In genomic region chr10:60298408-60299389, GRCh38 we compare ENCODE assay signal across 1 cellular context.
TF ChIP-seq lines count a peak whose summit lies in the region.

No MANE protein-coding gene starts in this region.

TF ChIP-seq in K562, 482 proteins besides CTCF, POLR2A, EP300 and RAD21 (continued from another document and continues in another):
- TF ChIP-seq, protein P1, sequence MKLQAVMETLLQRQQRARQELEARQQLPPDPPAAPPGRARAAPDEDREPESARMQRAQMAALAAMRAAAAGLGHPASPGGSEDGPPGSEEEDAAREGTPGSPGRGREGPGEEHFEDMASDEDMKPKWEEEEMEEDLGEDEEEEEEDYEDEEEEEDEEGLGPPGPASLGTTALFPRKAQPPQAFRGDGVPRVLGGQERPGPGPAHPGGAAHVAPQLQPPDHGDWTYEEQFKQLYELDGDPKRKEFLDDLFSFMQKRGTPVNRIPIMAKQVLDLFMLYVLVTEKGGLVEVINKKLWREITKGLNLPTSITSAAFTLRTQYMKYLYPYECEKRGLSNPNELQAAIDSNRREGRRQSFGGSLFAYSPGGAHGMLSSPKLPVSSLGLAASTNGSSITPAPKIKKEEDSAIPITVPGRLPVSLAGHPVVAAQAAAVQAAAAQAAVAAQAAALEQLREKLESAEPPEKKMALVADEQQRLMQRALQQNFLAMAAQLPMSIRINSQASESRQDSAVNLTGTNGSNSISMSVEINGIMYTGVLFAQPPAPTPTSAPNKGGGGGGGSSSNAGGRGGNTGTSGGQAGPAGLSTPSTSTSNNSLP (IDR thresholded peaks at IDR 0.05; ENCODE audit: borderline replicate concordance, low read depth, low read length), result peak; percentile 29; the same call in 1 of the 2 replicates
- TF ChIP-seq MAFK (IDR thresholded peaks at IDR 0.05; ENCODE audit: low read length) (no peak), HNRNPK (IDR thresholded peaks at IDR 0.05; ENCODE audit: low read depth, low read length, poor library complexity, severe bottlenecking) (no peak), ZNF785 (CRISPR knock-in tag; IDR thresholded peaks at IDR 0.05) (no peak), ZNF592 (IDR thresholded peaks at IDR 0.05) (peak; percentile 78), SNIP1 (IDR thresholded peaks at IDR 0.05; ENCODE audit: low read depth) (no peak), HSF4 (CRISPR knock-in tag; IDR thresholded peaks at IDR 0.05; ENCODE audit: borderline replicate concordance) (no peak), NCOA6 (IDR thresholded peaks at IDR 0.05) (no peak), ZKSCAN1 (IDR thresholded peaks at IDR 0.05; ENCODE audit: low read depth, low read length) (no peak), ETV1 (tag; conservative IDR thresholded peaks at IDR 0.05; ENCODE audit: low read depth) (no peak), ZNF589 (CRISPR knock-in tag; IDR thresholded peaks at IDR 0.05; ENCODE audit: low read depth) (no peak), ZNF134 (CRISPR knock-in tag; conservative IDR thresholded peaks at IDR 0.05) (no peak), CREB1 (IDR thresholded peaks at IDR 0.05) (no peak), CREB1 (CRISPR knock-in tag; IDR thresholded peaks at IDR 0.05) (no peak), MXI1 (IDR thresholded peaks at IDR 0.05; ENCODE audit: low read depth, low read length) (no peak), ZC3H11A (IDR thresholded peaks at IDR 0.05; ENCODE audit: low read depth, low read length) (no peak), NFXL1 (CRISPR knock-in tag; IDR thresholded peaks at IDR 0.05) (no peak), ZFP1 (CRISPR knock-in tag; IDR thresholded peaks at IDR 0.05) (no peak), ZNF165 (CRISPR knock-in tag; IDR thresholded peaks at IDR 0.05; ENCODE audit: borderline replicate concordance) (no peak), CUX1 (CRISPR knock-in tag; IDR thresholded peaks at IDR 0.05) (peak; percentile 78; the same call in 1 of the 2 replicates), ZBTB2 (IDR thresholded peaks at IDR 0.05) (no peak), ZNF586 (CRISPR knock-in tag; conservative IDR thresholded peaks at IDR 0.05) (no peak), MYBL2 (IDR thresholded peaks at IDR 0.05; ENCODE audit: low read depth) (peak; percentile 70), MYBL2 (CRISPR knock-in tag; IDR thresholded peaks at IDR 0.05; ENCODE audit: borderline replicate concordance) (no peak), KAT8 (IDR thresholded peaks at IDR 0.05; ENCODE audit: low read depth) (no peak), ZNF561 (CRISPR knock-in tag; conservative IDR thresholded peaks at IDR 0.05) (no peak), TARDBP (IDR thresholded peaks at IDR 0.05) (no peak), ZNF280B (CRISPR knock-in tag; IDR thresholded peaks at IDR 0.05) (no peak), PHTF2 (CRISPR knock-in tag; IDR thresholded peaks at IDR 0.05) (no peak), ADNP (tag; IDR thresholded peaks at IDR 0.05) (peak; percentile 39; the same call in 1 of the 2 replicates), ARID3B (CRISPR knock-in tag; IDR thresholded peaks at IDR 0.05; ENCODE audit: borderline replicate concordance) (no peak), CSDE1 (IDR thresholded peaks at IDR 0.05) (peak in 1 of 2 experiments; percentile 7; a peak in 1 of 4 replicates), POLR2H (tag; IDR thresholded peaks at IDR 0.05; ENCODE audit: low read depth) (no peak)
- TF ChIP-seq, protein P2, sequence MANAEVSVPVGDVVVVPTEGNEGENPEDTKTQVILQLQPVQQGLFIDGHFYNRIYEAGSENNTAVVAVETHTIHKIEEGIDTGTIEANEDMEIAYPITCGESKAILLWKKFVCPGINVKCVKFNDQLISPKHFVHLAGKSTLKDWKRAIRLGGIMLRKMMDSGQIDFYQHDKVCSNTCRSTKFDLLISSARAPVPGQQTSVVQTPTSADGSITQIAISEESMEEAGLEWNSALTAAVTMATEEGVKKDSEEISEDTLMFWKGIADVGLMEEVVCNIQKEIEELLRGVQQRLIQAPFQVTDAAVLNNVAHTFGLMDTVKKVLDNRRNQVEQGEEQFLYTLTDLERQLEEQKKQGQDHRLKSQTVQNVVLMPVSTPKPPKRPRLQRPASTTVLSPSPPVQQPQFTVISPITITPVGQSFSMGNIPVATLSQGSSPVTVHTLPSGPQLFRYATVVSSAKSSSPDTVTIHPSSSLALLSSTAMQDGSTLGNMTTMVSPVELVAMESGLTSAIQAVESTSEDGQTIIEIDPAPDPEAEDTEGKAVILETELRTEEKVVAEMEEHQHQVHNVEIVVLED (CRISPR knock-in tag; IDR thresholded peaks at IDR 0.05), result no peak
- TF ChIP-seq, protein P3, sequence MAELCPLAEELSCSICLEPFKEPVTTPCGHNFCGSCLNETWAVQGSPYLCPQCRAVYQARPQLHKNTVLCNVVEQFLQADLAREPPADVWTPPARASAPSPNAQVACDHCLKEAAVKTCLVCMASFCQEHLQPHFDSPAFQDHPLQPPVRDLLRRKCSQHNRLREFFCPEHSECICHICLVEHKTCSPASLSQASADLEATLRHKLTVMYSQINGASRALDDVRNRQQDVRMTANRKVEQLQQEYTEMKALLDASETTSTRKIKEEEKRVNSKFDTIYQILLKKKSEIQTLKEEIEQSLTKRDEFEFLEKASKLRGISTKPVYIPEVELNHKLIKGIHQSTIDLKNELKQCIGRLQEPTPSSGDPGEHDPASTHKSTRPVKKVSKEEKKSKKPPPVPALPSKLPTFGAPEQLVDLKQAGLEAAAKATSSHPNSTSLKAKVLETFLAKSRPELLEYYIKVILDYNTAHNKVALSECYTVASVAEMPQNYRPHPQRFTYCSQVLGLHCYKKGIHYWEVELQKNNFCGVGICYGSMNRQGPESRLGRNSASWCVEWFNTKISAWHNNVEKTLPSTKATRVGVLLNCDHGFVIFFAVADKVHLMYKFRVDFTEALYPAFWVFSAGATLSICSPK (IDR thresholded peaks at IDR 0.05; ENCODE audit: borderline replicate concordance), result no peak
- TF ChIP-seq, protein P4, sequence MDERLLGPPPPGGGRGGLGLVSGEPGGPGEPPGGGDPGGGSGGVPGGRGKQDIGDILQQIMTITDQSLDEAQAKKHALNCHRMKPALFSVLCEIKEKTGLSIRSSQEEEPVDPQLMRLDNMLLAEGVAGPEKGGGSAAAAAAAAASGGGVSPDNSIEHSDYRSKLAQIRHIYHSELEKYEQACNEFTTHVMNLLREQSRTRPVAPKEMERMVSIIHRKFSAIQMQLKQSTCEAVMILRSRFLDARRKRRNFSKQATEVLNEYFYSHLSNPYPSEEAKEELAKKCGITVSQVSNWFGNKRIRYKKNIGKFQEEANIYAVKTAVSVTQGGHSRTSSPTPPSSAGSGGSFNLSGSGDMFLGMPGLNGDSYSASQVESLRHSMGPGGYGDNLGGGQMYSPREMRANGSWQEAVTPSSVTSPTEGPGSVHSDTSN (CRISPR knock-in tag; IDR thresholded peaks at IDR 0.05; ENCODE audit: low read depth), result no peak
- TF ChIP-seq, protein P4 (tag; conservative IDR thresholded peaks at IDR 0.05; ENCODE audit: low read depth), result peak; percentile 91
